8 cellular contexts compared by ENCODE assay signal in the genomic region with DNA sequence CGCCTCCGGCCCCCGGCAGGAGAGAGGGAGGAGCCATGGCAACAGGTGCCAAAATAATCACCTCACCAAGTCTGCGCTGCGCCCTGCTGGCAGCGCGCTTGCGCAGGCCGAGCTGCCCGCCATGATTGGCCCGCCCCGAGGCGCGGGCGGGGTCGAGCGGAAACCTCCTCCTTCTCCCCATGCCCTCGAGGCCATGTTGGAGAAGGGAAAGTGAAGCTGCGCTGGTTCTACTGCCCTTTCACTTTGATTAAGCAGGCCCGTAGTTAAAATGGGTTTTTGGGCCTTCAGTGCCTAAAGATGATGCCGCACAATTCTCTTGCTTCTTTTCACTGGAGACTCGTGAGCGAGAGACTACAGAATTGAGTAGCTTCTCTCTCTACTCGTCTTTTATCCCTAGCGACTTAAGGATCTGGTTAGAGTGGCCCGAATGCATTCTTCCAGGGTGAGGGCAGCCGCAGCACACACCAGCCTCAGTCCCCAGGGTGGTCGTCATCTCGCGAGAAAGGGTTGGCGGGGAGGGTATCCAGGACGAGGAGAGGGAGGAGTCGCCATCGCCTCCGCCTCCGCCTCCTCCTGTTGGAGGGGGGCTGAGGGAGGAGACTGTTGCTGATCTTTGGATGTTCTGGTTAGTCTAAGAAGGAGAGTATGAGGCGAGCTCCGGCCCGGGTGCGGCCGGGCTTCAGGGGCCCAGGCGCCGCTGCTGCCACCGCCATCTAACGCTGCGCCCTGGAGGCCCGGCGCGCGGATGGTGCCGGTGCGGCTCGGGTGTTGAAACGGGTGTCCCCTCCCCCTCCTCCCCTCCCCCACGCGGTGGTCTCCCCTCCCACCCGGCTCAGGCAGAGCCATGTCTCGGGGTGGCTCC. TPM values are rescaled to one million over a fixed set of nuclear protein-coding genes. Genes with fewer than 3 reads are reported as not detected.
DNase-seq lines count a peak whose midpoint lies in the region; ATAC-seq, FAIRE-seq and TF ChIP-seq lines count a peak whose summit lies in the region.

A gene with protein sequence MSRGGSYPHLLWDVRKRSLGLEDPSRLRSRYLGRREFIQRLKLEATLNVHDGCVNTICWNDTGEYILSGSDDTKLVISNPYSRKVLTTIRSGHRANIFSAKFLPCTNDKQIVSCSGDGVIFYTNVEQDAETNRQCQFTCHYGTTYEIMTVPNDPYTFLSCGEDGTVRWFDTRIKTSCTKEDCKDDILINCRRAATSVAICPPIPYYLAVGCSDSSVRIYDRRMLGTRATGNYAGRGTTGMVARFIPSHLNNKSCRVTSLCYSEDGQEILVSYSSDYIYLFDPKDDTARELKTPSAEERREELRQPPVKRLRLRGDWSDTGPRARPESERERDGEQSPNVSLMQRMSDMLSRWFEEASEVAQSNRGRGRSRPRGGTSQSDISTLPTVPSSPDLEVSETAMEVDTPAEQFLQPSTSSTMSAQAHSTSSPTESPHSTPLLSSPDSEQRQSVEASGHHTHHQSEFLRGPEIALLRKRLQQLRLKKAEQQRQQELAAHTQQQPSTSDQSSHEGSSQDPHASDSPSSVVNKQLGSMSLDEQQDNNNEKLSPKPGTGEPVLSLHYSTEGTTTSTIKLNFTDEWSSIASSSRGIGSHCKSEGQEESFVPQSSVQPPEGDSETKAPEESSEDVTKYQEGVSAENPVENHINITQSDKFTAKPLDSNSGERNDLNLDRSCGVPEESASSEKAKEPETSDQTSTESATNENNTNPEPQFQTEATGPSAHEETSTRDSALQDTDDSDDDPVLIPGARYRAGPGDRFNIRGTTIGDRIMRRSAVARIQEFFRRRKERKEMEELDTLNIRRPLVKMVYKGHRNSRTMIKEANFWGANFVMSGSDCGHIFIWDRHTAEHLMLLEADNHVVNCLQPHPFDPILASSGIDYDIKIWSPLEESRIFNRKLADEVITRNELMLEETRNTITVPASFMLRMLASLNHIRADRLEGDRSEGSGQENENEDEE (plus strand): TSS at position 616 of the 862 bp plus-strand sequence. CDS start 229 bp downstream, at position 845.

- no peaks in the 10 kb centered on the region for H3K36me3 ChIP-seq in kidney (ENCODE audit: control insufficient read depth in 1 of 2, insufficient read depth in 2 of 2, low read length in 2 of 2)

- H3K4me3 ChIP-seq in kidney (ENCODE audit: low read length in 2 of 2) = peak within 1 kb of the TSS; percentile 86 to 99

- H3K9me3 ChIP-seq in kidney (ENCODE audit: control insufficient read depth in 1 of 2, low read length in 2 of 2) = no peaks in the 10 kb centered on the region

- no peak for TF ChIP-seq CTCF in chondrocyte (IDR thresholded peaks at IDR 0.05)
- TF ChIP-seq CTCF in kidney (IDR thresholded peaks at IDR 0.05; ENCODE audit: borderline replicate concordance, extremely low read depth, insufficient read depth) = no peak

- peak; percentile 90 for TF ChIP-seq POLR2A in GM19193 (IDR thresholded peaks at IDR 0.05; ENCODE audit: extremely low read depth, insufficient read depth, insufficient read length)

- peak; percentile 92 to 96 for DNase-seq in AML-193 (lab: John Stamatoyannopoulos, UW)
- peak; percentile 97 for DNase-seq in NCI-H510A treated with DMSO at 0.1 percent for 48 hours (lab: John Stamatoyannopoulos, UW)
- DNase-seq in activated CD4-positive, alpha-beta T cell treated with anti-CD3 and anti-CD28 coated beads for 24 hours (ENCODE audit: low read depth in 2 of 2) = peak; percentile 87 to 91
- DNase-seq in chondrocyte (ENCODE audit: low spot score) = peak; percentile 97
- peak; percentile 99 for DNase-seq in kidney
- DNase-seq in stimulated activated CD4-positive, alpha-beta T cell treated with anti-CD3 and anti-CD28 coated beads, Interleukin-15, amount 100 ng/mL, for 24 hours = peak; percentile 95

- no peaks in the 10 kb centered on the region for H3K9me3 Mint-ChIP-seq in chondrocyte (ENCODE audit: low read depth)

- peaks cover 2 to 3% of the 10 kb centered on the region in 2 donors for H3K4me1 ChIP-seq in kidney (ENCODE audit: control insufficient read depth in 1 of 2, insufficient read depth in 1 of 2, low read depth in 1 of 2, low read length in 2 of 2)

- H3K9ac ChIP-seq in kidney (ENCODE audit: low read length in 2 of 2) = peak within 1 kb of the TSS; percentile 98 to 99

- no peaks in the 10 kb centered on the region for H3K36me3 Mint-ChIP-seq in chondrocyte (ENCODE audit: low read depth)

- H3K27ac Mint-ChIP-seq in chondrocyte (ENCODE audit: unreplicated experiment) = peak within 1 kb of the TSS; percentile 100

- H3K27me3 Mint-ChIP-seq in chondrocyte (ENCODE audit: low read depth) = no peaks in the 10 kb centered on the region

- H3K4me3 Mint-ChIP-seq in chondrocyte (ENCODE audit: unreplicated experiment) = peak within 1 kb of the TSS; percentile 93

- ATAC-seq in HG03439 (IDR thresholded peaks at IDR 0.05; ENCODE audit: unreplicated experiment) = peak; percentile 87

- peaks cover 45% of the 10 kb centered on the region for H3K4me1 Mint-ChIP-seq in chondrocyte (ENCODE audit: low read depth)

- peak; percentile 21 for FAIRE-seq in kidney (lab: Jason Lieb, UNC)

- peak within 1 kb of the TSS; percentile 95 to 99 for H3K27ac ChIP-seq in kidney (ENCODE audit: low read depth in 2 of 2, low read length in 2 of 2)

- intact Hi-C loops in kidney (cut with DNase I) = no loop called here

RNA-seq across cellular contexts. Expression of the gene that starts here (rescaled TPM):
- total RNA-seq in chondrocyte (48.0 to 53.2 TPM (median 49.4 TPM) in 3 replicates), kidney (58.8 TPM)
- polyA plus RNA-seq in kidney (ENCODE audit: insufficient read depth, low read depth, low replicate concordance) = 30.8 TPM

Comparison
In these comparisons a context has a peak if more than half of its experiments do, and no peak if none do; other contexts are left out.
1. Peak in every context shown above with its lines: DNase-seq, ATAC-seq, H3K4me3 ChIP-seq and H3K27ac ChIP-seq.